ENCODE assay signal across 20 cellular contexts in the genomic region with DNA sequence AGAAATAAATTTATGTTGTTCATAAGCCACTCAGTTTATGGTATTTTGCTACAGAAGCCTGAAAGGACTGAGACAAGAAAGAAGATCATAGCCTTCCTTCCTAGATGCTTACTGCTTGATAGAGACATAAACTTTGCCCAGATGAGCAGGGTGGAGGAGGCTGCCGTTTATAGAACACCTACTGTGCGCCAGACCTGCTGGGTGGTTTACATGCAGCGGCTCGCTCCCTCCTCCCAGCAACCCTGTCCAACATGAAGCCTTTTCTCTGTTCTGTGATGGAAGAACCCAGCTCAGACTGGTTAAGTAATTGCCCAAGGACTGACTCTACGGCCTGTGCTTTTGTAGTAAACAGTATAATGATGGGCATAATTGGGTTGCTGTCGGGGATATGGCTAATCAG. TPM values are rescaled to one million over a fixed set of nuclear protein-coding genes. Genes with fewer than 3 reads are reported as not detected.
A peak's percentile ranks its signal among the peaks of the same experiment; 100 is the strongest.
DNase-seq lines count a peak whose midpoint lies in the region; ATAC-seq and TF ChIP-seq lines count a peak whose summit lies in the region.
"Had no signal": no experiment of that assay in that cellular context is flagged by ENCODE, and none has a peak within 500 bp of the region (broad histone marks: within the 10 kb centered on the region; RNA-seq: fewer than 3 reads in every experiment).

No MANE protein-coding gene starts in this region.

- in situ Hi-C loops in G401 (cut with HindIII; ENCODE audit: low sequenced_read_pairs) = no loop called here

- ATAC-seq in HG03520 (IDR thresholded peaks at IDR 0.05; ENCODE audit: unreplicated experiment) = no peak
- ATAC-seq: SK-N-SH treated with all-trans-retinoic acid at 6 μM for 48 hours had no signal

- no peaks in the 10 kb centered on the region for H3K27me3 ChIP-seq in layer of hippocampus (ENCODE audit: control insufficient read depth, insufficient read depth, low read length)
- H3K27me3 ChIP-seq: MG63 had no signal

- 84 to 89% methylated on average over 6 of the region's 6 CpGs for WGBS in lower leg skin, 2 donors

- peak overlapping the region; percentile 97 for H3K27ac ChIP-seq in angular gyrus (ENCODE audit: low read depth, low read length)
- peak overlapping the region; percentile 95 for H3K27ac ChIP-seq in layer of hippocampus (ENCODE audit: low read depth, low read length)

- no peak for TF ChIP-seq CTCF in lower leg skin (IDR thresholded peaks at IDR 0.05)

- no peak for TF ChIP-seq POLR2A in lower leg skin (IDR thresholded peaks at IDR 0.05)

- intact Hi-C loops in lower leg skin (cut with DNase I; ENCODE audit: low total_unique reads) = no loop called here

- DNase-seq in COR-L47 (lab: John Stamatoyannopoulos, UW) (peak; percentile 36), superior temporal gyrus (ENCODE audit: extremely low spot score) (peak; percentile 60), G401 (ENCODE audit: low spot score) (no peak), lower leg skin (ENCODE audit: low spot score in 2 of 2) (no peak)
- DNase-seq: AML-193, DMS 273 treated with DMSO at 0.1 percent for 48 hours, DND-41, Kasumi-1, MG63, NCI-H1048, NCI-H146, NCI-H2081, NCI-H774, OCI-M1, SHP77 treated with DMSO at 0.1 percent for 48 hours had no signal

- H3K4me3 ChIP-seq in lower leg skin (ENCODE audit: low read depth, poor library complexity, severe bottlenecking) = no peak overlapping the region
- H3K4me3 ChIP-seq: HAP-1, MG63 had no signal

RNA-seq across cellular contexts. Expression of gene CORO2B, which starts 37.0 kb away (rescaled TPM):
- total RNA-seq in G401 (2014; rRNA removed; shearing (Covaris generic)) = 1.0 TPM in 1 of 2 replicates, not detected in the other
- total RNA-seq in lower leg skin = 1 to 10 TPM in 3 of 4 donors, under 1 TPM in 1; 0.80 to 4.5 (median 2.3) TPM

Comparison
In these comparisons a context has a peak if more than half of its experiments do, and no peak if none do; other contexts are left out.
1. DNase-seq: peak in COR-L47 (single experiment) and superior temporal gyrus (single experiment); none in G401 (single experiment) and lower leg skin (0 of 2).